14 cellular contexts compared by ENCODE assay signal in genomic region chr22:29150701-29151100, GRCh38. TPM values are rescaled to one million over a fixed set of nuclear protein-coding genes. Genes with fewer than 3 reads are reported as not detected.
"Had no signal": no experiment of that assay in that cellular context is flagged by ENCODE, and none has a peak within 500 bp of the region (broad histone marks: within the 10 kb centered on the region; RNA-seq: fewer than 3 reads in every experiment).

No MANE protein-coding gene starts in this region.

- DNase-seq: activated CD4-positive, CD25-positive, alpha-beta regulatory T cell; activated gamma-delta T cell; activated T-cell treated with anti-CD3 and anti-CD28 coated beads, Interleukin-2, amount 50 U/mL, for 48 hours; effector memory CD4-positive, alpha-beta T cell; lower lobe of right lung; natural killer cell; SK-N-SH; stimulated activated CD4-positive, alpha-beta T cell treated with anti-CD3 and anti-CD28 coated beads, Interleukin-4, amount 100 ng/mL, for 24 hours; T-helper 17 cell had no signal

- H3K9me3 ChIP-seq: gastroesophageal sphincter, lower lobe of right lung, mucosa of descending colon, SK-N-SH had no signal

- ATAC-seq: gastroesophageal sphincter, lower lobe of right lung, mucosa of descending colon, natural killer cell, T-helper 17 cell had no signal

- H3K27me3 ChIP-seq: gastroesophageal sphincter had no signal

- H3K9ac ChIP-seq: SK-N-SH had no signal

- H3K4me3 ChIP-seq: coronary artery, gastroesophageal sphincter, lower lobe of right lung, mucosa of descending colon had no signal

- H3K36me3 ChIP-seq: lower lobe of right lung had no signal

- H3K27ac ChIP-seq: epithelial cell of prostate had no signal

- H3K4me2 ChIP-seq: SK-N-SH had no signal

RNA-seq across cellular contexts. Expression of gene EMID1, which starts 55.0 kb away (rescaled TPM):
- total RNA-seq: pulmonary artery endothelial cell, T-helper 17 cell had no signal
